9 cellular contexts compared by ENCODE assay signal in the genomic region with DNA sequence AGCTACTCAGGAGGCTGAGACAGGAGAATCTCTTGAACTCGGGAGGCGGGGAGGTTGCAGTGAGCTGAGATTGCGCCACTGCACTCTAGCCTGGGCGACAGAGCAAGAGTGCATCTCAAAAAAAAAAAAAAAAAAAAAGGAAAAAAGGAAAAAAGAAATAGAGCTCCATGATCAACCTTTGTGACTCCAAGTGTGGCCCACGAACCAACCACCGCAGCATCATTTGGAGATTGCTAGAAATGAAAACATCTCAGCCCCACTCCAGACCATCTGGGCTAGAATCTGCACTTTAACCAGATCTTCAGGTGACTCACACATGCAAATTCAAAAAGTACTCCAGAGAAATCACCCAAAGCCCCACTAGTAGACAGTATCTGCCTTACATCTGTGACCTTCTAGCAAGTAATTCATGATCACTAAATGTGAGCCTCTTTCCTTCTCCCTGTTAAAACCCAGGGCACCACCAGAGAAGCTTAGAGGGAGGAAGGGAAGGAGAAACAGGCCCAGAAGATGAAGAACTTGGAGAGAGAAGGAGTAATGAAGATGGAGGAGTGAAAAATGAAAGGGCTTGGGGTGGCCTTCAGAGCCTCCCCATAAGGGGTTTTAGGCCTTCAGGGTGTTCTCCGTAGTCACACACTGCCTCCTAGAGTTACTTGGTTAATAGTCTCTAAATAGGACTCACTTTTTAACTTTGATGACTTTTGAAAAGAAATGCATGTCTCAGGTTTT.
DNase-seq lines count a peak whose midpoint lies in the region; ATAC-seq, FAIRE-seq and TF ChIP-seq lines count a peak whose summit lies in the region.
"Had no signal": no experiment of that assay in that cellular context is flagged by ENCODE, and none has a peak within 500 bp of the region (broad histone marks: within the 10 kb centered on the region; RNA-seq: fewer than 3 reads in every experiment).

No MANE protein-coding gene starts in this region.

- no peaks in the 10 kb centered on the region for H3K9me1 ChIP-seq in keratinocyte (ENCODE audit: control insufficient read depth, extremely low read depth, insufficient read depth, low read length)

- DNase-seq in AG09309 (ENCODE audit: low read depth) = no peak
- peak; percentile 16 for DNase-seq in NCI-H1092 (lab: John Stamatoyannopoulos, UW)
- DNase-seq in activated naive CD4-positive, alpha-beta T cell treated with anti-CD3 and anti-CD28 coated beads for 36 hours = peak; percentile 55
- DNase-seq in keratinocyte (ENCODE audit: low read depth, low spot score) = no peak
- no peak for DNase-seq in omental fat pad (ENCODE audit: low spot score)
- no peak for DNase-seq in NCI-H345 (lab: John Stamatoyannopoulos, UW)
- DNase-seq in mesenteric fat pad (ENCODE audit: low spot score) = no peak

- CTCF ChIA-PET in activated naive CD4-positive, alpha-beta T cell treated with anti-CD3 and anti-CD28 coated beads for 36 hours (lab: Charles Lee) = interaction anchor here (0.6 to 2.0 kb wide), 12 partner anchors 9 to 298 kb away, joined by 3 to 7 read pairs (median 4); no protein-coding TSS in a partner anchor

- H3K4me3 ChIP-seq in AG09309 (ENCODE audit: control insufficient read depth, low read depth, low read length) (no peak overlapping the region), keratinocyte (ENCODE audit: control insufficient read depth in 2 of 3, extremely low read depth in 1 of 3, insufficient read depth in 2 of 3, low read depth in 1 of 3, low read length in 3 of 3) (no peak overlapping the region)

- H3K9ac ChIP-seq in keratinocyte (ENCODE audit: control insufficient read depth, extremely low read depth, insufficient read depth, low read length) = no peak overlapping the region

- no peak overlapping the region for H3K27ac ChIP-seq in keratinocyte (ENCODE audit: control insufficient read depth, insufficient read depth, low read length)

- no peaks in the 10 kb centered on the region for H3K9me3 Mint-ChIP-seq in activated naive CD4-positive, alpha-beta T cell treated with anti-CD3 and anti-CD28 coated beads for 36 hours

- H3K27ac Mint-ChIP-seq in activated naive CD4-positive, alpha-beta T cell treated with anti-CD3 and anti-CD28 coated beads for 36 hours = peak overlapping the region; percentile 90

- H3K27me3 ChIP-seq in keratinocyte (ENCODE audit: control insufficient read depth, extremely low read depth, insufficient read depth, low read length) = no peaks in the 10 kb centered on the region

- dilution Hi-C loops in keratinocyte (cut with MboI; ENCODE audit: extremely low pct_ligation_motif_present, low sequenced_read_pairs) = no loop called here

- H2AFZ ChIP-seq in keratinocyte (ENCODE audit: control insufficient read depth, low read length) = no peak overlapping the region

- no peak for FAIRE-seq in keratinocyte (lab: Jason Lieb, UNC)
- FAIRE-seq: endometrium had no signal

- H3K9me3 ChIP-seq in keratinocyte (ENCODE audit: control insufficient read depth, low read depth, low read length) = no peaks in the 10 kb centered on the region

- ATAC-seq in GM18511 (IDR thresholded peaks at IDR 0.05; ENCODE audit: unreplicated experiment) = peak; percentile 48
- no peak for ATAC-seq in omental fat pad (ENCODE audit: low FRiP score)

- peak; percentile 34 for TF ChIP-seq CTCF in AG09309 (IDR thresholded peaks at IDR 0.05; ENCODE audit: control insufficient read depth, insufficient read depth, low read depth, low read length, missing control alignments)
- TF ChIP-seq CTCF in keratinocyte (optimal IDR thresholded peaks at IDR 0.05 in 1 of 3, IDR thresholded peaks at IDR 0.05 in 1 of 3, conservative IDR thresholded peaks at IDR 0.05 in 1 of 3; ENCODE audit: extremely low read depth in 1 of 3, insufficient read depth in 2 of 3, low read length in 3 of 3) = peak; percentile 10 to 31 (median 21)
- TF ChIP-seq CTCF in omental fat pad (IDR thresholded peaks at IDR 0.05) = no peak

- intact Hi-C loops in activated naive CD4-positive, alpha-beta T cell treated with anti-CD3 and anti-CD28 coated beads for 36 hours (cut with micrococcal nuclease) = loop anchor here (1.0 to 10.0 kb wide), 5 partner anchors 73 to 699 kb away; no protein-coding TSS in a partner anchor

- H3K4me1 Mint-ChIP-seq in activated naive CD4-positive, alpha-beta T cell treated with anti-CD3 and anti-CD28 coated beads for 36 hours (ENCODE audit: low read depth) = peaks cover 7% of the 10 kb centered on the region

- H3K4me1 ChIP-seq in keratinocyte (ENCODE audit: control insufficient read depth, extremely low read depth, insufficient read depth, low read length) = no peaks in the 10 kb centered on the region

- no peak overlapping the region for H3K4me3 Mint-ChIP-seq in activated naive CD4-positive, alpha-beta T cell treated with anti-CD3 and anti-CD28 coated beads for 36 hours

- no peak overlapping the region for H3K4me2 ChIP-seq in keratinocyte (ENCODE audit: control insufficient read depth, extremely low read depth, insufficient read depth, low read depth, low read length)

- no peaks in the 10 kb centered on the region for H4K20me1 ChIP-seq in keratinocyte (ENCODE audit: control insufficient read depth, extremely low read depth, insufficient read depth, low read length)

- no peaks in the 10 kb centered on the region for H3K36me3 Mint-ChIP-seq in activated naive CD4-positive, alpha-beta T cell treated with anti-CD3 and anti-CD28 coated beads for 36 hours (ENCODE audit: low read depth)

- H3K27me3 Mint-ChIP-seq in activated naive CD4-positive, alpha-beta T cell treated with anti-CD3 and anti-CD28 coated beads for 36 hours (ENCODE audit: low read depth) = no peaks in the 10 kb centered on the region

- no peaks in the 10 kb centered on the region for H3K36me3 ChIP-seq in keratinocyte (ENCODE audit: control insufficient read depth in 2 of 2, extremely low read depth in 1 of 2, insufficient read depth in 2 of 2, low read length in 2 of 2)

- no peaks in the 10 kb centered on the region for H3K79me2 ChIP-seq in keratinocyte (ENCODE audit: control insufficient read depth, insufficient read depth, low read length)

Comparison
In these comparisons a context has a peak if more than half of its experiments do, and no peak if none do; other contexts are left out.
1. DNase-seq: peak in NCI-H1092 (single experiment) and activated naive CD4-positive, alpha-beta T cell treated with anti-CD3 and anti-CD28 coated beads for 36 hours (single experiment); none in AG09309 (single experiment), keratinocyte (single experiment), omental fat pad (single experiment), NCI-H345 (single experiment) and mesenteric fat pad (single experiment).
2. CTCF ChIP-seq: peak in AG09309 (single experiment) and keratinocyte (3 of 3); none in omental fat pad (0 of 3).